Comparison of ENCODE assay signal across 19 cellular contexts in the genomic region with DNA sequence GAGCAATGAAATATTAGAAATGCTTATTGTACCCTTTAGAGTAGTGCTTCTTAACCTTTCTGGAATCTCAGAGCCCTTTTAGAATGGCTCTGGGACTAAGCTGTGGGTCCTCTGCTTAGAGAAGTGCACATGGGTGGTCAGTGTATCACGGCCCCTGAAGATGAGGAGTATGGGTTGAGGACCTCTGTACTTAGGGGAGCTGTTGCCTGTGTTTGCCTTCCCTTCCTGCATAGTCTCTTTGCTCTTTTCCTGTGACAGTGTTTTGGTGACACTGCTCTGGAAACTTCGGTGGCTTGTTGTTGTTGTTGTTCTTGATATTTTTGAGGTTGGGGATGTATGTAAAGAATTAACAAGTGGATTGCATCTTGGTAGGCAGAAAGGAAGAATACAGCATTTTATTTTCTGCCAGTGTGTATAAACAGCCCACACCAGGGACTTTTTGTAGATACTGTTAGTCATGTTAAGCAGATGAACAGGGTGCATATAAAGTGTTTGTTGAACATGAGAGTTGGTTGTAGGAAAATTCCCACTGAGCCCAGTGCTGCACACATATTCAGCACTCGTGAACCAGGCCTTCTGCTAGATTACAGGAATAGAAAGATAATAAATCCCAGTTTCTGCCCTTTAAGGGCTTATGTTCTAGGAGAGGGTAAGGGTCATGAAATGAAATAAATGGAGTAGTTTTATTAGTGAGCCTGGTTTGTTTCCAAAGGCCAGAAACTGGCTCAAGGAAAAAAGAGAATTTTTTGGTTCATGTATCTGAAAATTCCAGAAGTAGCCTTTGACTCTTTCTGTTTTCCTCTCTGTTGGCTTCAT.
A peak's percentile ranks its signal among the peaks of the same experiment; 100 is the strongest.
DNase-seq lines count a peak whose midpoint lies in the region; ATAC-seq and TF ChIP-seq lines count a peak whose summit lies in the region.
"Had no signal": no experiment of that assay in that cellular context is flagged by ENCODE, and none has a peak within 500 bp of the region (broad histone marks: within the 10 kb centered on the region; RNA-seq: fewer than 3 reads in every experiment).

No MANE protein-coding gene starts in this region.

- in situ Hi-C loops in mammary epithelial cell (cut with MboI; ENCODE audit: low sequenced_read_pairs in 2 of 2), result no loop called here

- H3K27me3 ChIP-seq in mammary epithelial cell (ENCODE audit: insufficient read depth, low read length) (no peaks in the 10 kb centered on the region), mesendoderm (ENCODE audit: insufficient read depth, low read length, poor library complexity) (no peaks in the 10 kb centered on the region), upper lobe of right lung (no peaks in the 10 kb centered on the region)
- H3K27me3 ChIP-seq: SJCRH30, suprapubic skin had no signal

- H3K56ac ChIP-seq in mesendoderm (ENCODE audit: low read length), result no peak overlapping the region

- H3K79me2 ChIP-seq in mammary epithelial cell (ENCODE audit: insufficient read depth, low read length), result no peaks in the 10 kb centered on the region
- H3K79me2 ChIP-seq in mesendoderm (ENCODE audit: control insufficient read depth, insufficient read depth, low read length), result no peaks in the 10 kb centered on the region

- no peaks in the 10 kb centered on the region for H3K79me1 ChIP-seq in mesendoderm (ENCODE audit: low read length)

- no peak overlapping the region for H2BK120ac ChIP-seq in mesendoderm (ENCODE audit: low read depth, low read length)

- H3K36me3 ChIP-seq in mammary epithelial cell (ENCODE audit: insufficient read depth, low read length) (no peaks in the 10 kb centered on the region), mesendoderm (ENCODE audit: control insufficient read depth, insufficient read depth, low read length) (no peaks in the 10 kb centered on the region), upper lobe of right lung (no peaks in the 10 kb centered on the region)
- H3K36me3 ChIP-seq: SJCRH30, suprapubic skin had no signal

- BruUV-seq in mammary epithelial cell (replicated peaks; lab: Mats Ljungman, UMichigan) (no TSS peak), MCF 10A (replicated peaks; lab: Mats Ljungman, UMichigan) (no TSS peak)

- H3K4ac ChIP-seq in mesendoderm (ENCODE audit: low read depth, low read length), result no peak overlapping the region

- no peak overlapping the region for H2BK15ac ChIP-seq in mesendoderm (replicated peaks; ENCODE audit: low read depth)

- no peak overlapping the region for H3K18ac ChIP-seq in mesendoderm (ENCODE audit: low read length)

- no peaks in the 10 kb centered on the region for H4K20me1 ChIP-seq in mammary epithelial cell (ENCODE audit: insufficient read depth, low read length)

- H2BK5ac ChIP-seq in mesendoderm (ENCODE audit: low read length), result no peak overlapping the region

- TF ChIP-seq CTCF in mammary epithelial cell (conservative IDR thresholded peaks at IDR 0.05 in 1 of 2, IDR thresholded peaks at IDR 0.05 in 1 of 2; ENCODE audit: extremely low read depth in 1 of 2, insufficient read depth in 1 of 2, low read depth in 1 of 2, low read length in 2 of 2) (no peak), MCF 10A (IDR thresholded peaks at IDR 0.05; ENCODE audit: unreplicated experiment) (no peak), upper lobe of right lung (IDR thresholded peaks at IDR 0.05) (no peak), osteocyte (IDR thresholded peaks at IDR 0.05) (no peak)

- H3K23ac ChIP-seq in mesendoderm (ENCODE audit: low read length), result no peak overlapping the region

- H3K4me3 ChIP-seq in mammary epithelial cell (replicated peaks in 1 of 3; ENCODE audit: insufficient read depth in 1 of 3, low read depth in 2 of 3, low read length in 3 of 3) (no peak overlapping the region), mesendoderm (ENCODE audit: low read length) (no peak overlapping the region), upper lobe of right lung (no peak overlapping the region)
- H3K4me3 ChIP-seq: SJCRH30, suprapubic skin had no signal

- peak overlapping the region; percentile 76 for H2AK5ac ChIP-seq in mesendoderm (ENCODE audit: low read length)

- H3K36me3 Mint-ChIP-seq in MCF 10A (ENCODE audit: insufficient read depth, unreplicated experiment) (no peaks in the 10 kb centered on the region), osteocyte (ENCODE audit: unreplicated experiment) (no peaks in the 10 kb centered on the region)

- no peak overlapping the region for H4K8ac ChIP-seq in mesendoderm (ENCODE audit: low read depth, low read length)

- H3K4me3 Mint-ChIP-seq in MCF 10A (ENCODE audit: unreplicated experiment) (no peak overlapping the region), osteocyte (ENCODE audit: unreplicated experiment) (no peak overlapping the region)
- H3K4me3 Mint-ChIP-seq: activated naive CD4-positive, alpha-beta T cell treated with anti-CD3 and anti-CD28 coated beads, Interleukin-2, amount 50 U/mL, for 24 hours had no signal

- ATAC-seq in upper lobe of right lung (no peak), sciatic nerve (no peak)
- ATAC-seq: left lobe of liver, Panc1 had no signal

- H3K4me2 ChIP-seq in mammary epithelial cell (ENCODE audit: insufficient read depth, low read depth, low read length) (no peak overlapping the region), mesendoderm (ENCODE audit: low read length) (no peak overlapping the region)

- H3K27ac Mint-ChIP-seq in MCF 10A (ENCODE audit: low read depth, unreplicated experiment) (no peak overlapping the region), osteocyte (ENCODE audit: unreplicated experiment) (no peak overlapping the region)
- H3K27ac Mint-ChIP-seq: activated naive CD4-positive, alpha-beta T cell treated with anti-CD3 and anti-CD28 coated beads, Interleukin-2, amount 50 U/mL, for 24 hours had no signal

- CTCF ChIA-PET in mammary epithelial cell (lab: Charles Lee; ENCODE audit: low non-redundant PET) (no interaction called here), MCF 10A (lab: Yijun Ruan, JAX) (no interaction called here)

- H4K5ac ChIP-seq in mesendoderm (ENCODE audit: low read length), result no peak overlapping the region

- peaks cover 3% of the 10 kb centered on the region for H3K4me1 Mint-ChIP-seq in MCF 10A (ENCODE audit: insufficient read depth, unreplicated experiment)
- H3K4me1 Mint-ChIP-seq in osteocyte (ENCODE audit: unreplicated experiment), result peaks cover 17% of the 10 kb centered on the region

- H2AFZ ChIP-seq in mammary epithelial cell (ENCODE audit: low read depth, low read length), result no peak overlapping the region

- no peaks in the 10 kb centered on the region for H3K9me3 ChIP-seq in mammary epithelial cell (replicated peaks; ENCODE audit: insufficient read depth, low read length)
- H3K9me3 ChIP-seq in upper lobe of right lung, result no peaks in the 10 kb centered on the region
- H3K9me3 ChIP-seq: SJCRH30, suprapubic skin had no signal

- H3K27ac ChIP-seq in mammary epithelial cell (ENCODE audit: insufficient read depth, low read depth, low read length) (no peak overlapping the region), angular gyrus (ENCODE audit: low read depth, low read length) (peak overlapping the region; percentile 90), mesendoderm (ENCODE audit: low read depth, low read length) (no peak overlapping the region), upper lobe of right lung (peak overlapping the region; percentile 7)
- H3K27ac ChIP-seq: SJCRH30, suprapubic skin had no signal

- H3K4me1 ChIP-seq in mammary epithelial cell (ENCODE audit: insufficient read depth, low read length) (peaks cover 7% of the 10 kb centered on the region), mesendoderm (ENCODE audit: control insufficient read depth, low read depth, low read length) (no peaks in the 10 kb centered on the region), upper lobe of right lung (no peaks in the 10 kb centered on the region)
- H3K4me1 ChIP-seq: SJCRH30, suprapubic skin had no signal

- WGBS in mammary epithelial cell (ENCODE audit: low coverage, missing lambda C conversion rate), result 97% methylated on average over 3 of the region's 3 CpGs
- no CpG with 5 or more reads among the region's 3 CpGs for WGBS in mesendoderm (ENCODE audit: extremely low coverage, insufficient coverage, low lambda C conversion rate)

- POLR2A ChIA-PET in MCF 10A (lab: Yijun Ruan, JAX), result no interaction called here

- intact Hi-C loops in mammary epithelial cell (cut with micrococcal nuclease), result no loop called here
- intact Hi-C loops in MCF 10A (cut with micrococcal nuclease), result no loop called here
- intact Hi-C loops in upper lobe of right lung (cut with DNase I), result no loop called here
- intact Hi-C loops in sciatic nerve (cut with DNase I), result no loop called here

- H3K9ac ChIP-seq in mammary epithelial cell (ENCODE audit: insufficient read depth, low read length), result no peak overlapping the region
- no peak overlapping the region for H3K9ac ChIP-seq in mesendoderm (ENCODE audit: low read length)

- peak; percentile 6 for DNase-seq in mammary epithelial cell
- DNase-seq in MCF 10A (ENCODE audit: unreplicated experiment), result no peak
- no peak for DNase-seq in mesendoderm
- DNase-seq in upper lobe of right lung, result no peak
- DNase-seq in sciatic nerve (ENCODE audit: low spot score), result no peak
- DNase-seq in NCI-H2171 treated with DMSO at 0.1 percent for 48 hours (lab: John Stamatoyannopoulos, UW), result no peak
- no peak for DNase-seq in osteocyte (ENCODE audit: extremely low spot score, unreplicated experiment)
- DNase-seq: activated CD4-positive, alpha-beta T cell treated with anti-CD3 and anti-CD28 coated beads, Interleukin-2, amount 50 U/mL, for 4 hours; GF-D8; KBM-7; NCI-H2029 treated with DMSO at 0.1 percent for 48 hours; NK-92 treated with Interleukin-12 subunit alpha and Interleukin-12 subunit beta, amount 100 ng/mL, for 24 hours; SJCRH30; T-helper 2 cell had no signal

- H3K9me3 Mint-ChIP-seq in MCF 10A (ENCODE audit: unreplicated experiment), result peaks cover 6% of the 10 kb centered on the region
- no peaks in the 10 kb centered on the region for H3K9me3 Mint-ChIP-seq in osteocyte (ENCODE audit: unreplicated experiment)
- H3K9me3 Mint-ChIP-seq: activated naive CD4-positive, alpha-beta T cell treated with anti-CD3 and anti-CD28 coated beads, Interleukin-2, amount 50 U/mL, for 24 hours had no signal

- dilution Hi-C loops in mammary epithelial cell (cut with HindIII; ENCODE audit: low sequenced_read_pairs), result loop anchor here (5.0 kb wide), 1 partner anchor 38 kb away; no protein-coding TSS in a partner anchor

- H3K27me3 Mint-ChIP-seq in MCF 10A (ENCODE audit: insufficient read depth, unreplicated experiment) (no peaks in the 10 kb centered on the region), osteocyte (ENCODE audit: unreplicated experiment) (no peaks in the 10 kb centered on the region)
- H3K27me3 Mint-ChIP-seq: activated naive CD4-positive, alpha-beta T cell treated with anti-CD3 and anti-CD28 coated beads, Interleukin-2, amount 50 U/mL, for 24 hours had no signal

Comparison
In these comparisons a context has a peak if more than half of its experiments do, and no peak if none do; other contexts are left out.
1. H3K27ac ChIP-seq: peak in angular gyrus (single experiment) and upper lobe of right lung (single experiment); none in mammary epithelial cell (single experiment) and mesendoderm (single experiment).